9 cellular contexts compared by ENCODE assay signal in the genomic region with DNA sequence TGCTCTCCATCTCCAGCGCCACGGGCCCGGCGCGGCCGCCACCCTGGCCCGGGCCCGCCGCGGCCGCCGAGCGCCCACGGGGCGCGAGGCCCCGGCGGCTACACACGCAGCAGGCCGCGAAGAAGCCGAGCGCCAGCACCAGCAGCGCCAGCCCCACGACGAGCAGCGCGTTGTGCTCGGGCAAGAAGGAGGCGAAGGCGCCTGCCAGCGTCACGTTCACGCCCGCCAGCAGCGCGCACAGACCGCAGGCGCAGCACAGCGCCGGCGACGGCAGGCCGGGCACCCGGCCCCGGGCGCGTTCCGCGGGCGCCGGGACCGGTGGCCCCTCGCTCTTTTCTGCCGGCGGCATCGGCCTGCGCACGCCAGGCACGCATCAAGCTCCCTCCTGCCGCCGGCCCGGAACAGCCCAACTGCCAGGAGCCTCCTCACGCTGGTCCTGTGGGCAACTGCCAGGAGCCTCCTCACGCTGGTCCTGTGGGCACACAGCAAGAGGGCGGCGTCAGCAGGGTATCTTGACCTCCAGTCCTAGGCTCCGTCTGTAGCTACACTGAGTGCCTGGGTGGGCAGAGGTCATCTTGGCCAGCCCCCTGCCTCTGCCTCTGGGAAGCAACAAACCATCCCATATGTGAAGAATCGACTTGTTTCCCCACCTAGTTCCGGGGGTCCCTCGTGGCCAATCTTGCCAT. TPM values are rescaled to one million over a fixed set of nuclear protein-coding genes. Genes with fewer than 3 reads are reported as not detected.
DNase-seq lines count a peak whose midpoint lies in the region; ATAC-seq and TF ChIP-seq lines count a peak whose summit lies in the region.
"Had no signal": no experiment of that assay in that cellular context is flagged by ENCODE, and none has a peak within 500 bp of the region (broad histone marks: within the 10 kb centered on the region; RNA-seq: fewer than 3 reads in every experiment).

No MANE protein-coding gene starts in this region.

- H3K79me2 ChIP-seq in hepatocyte, result no peaks in the 10 kb centered on the region

- H2AFZ ChIP-seq in hepatocyte, result no peak overlapping the region

- peak; percentile 47 for ATAC-seq in GM19351 (IDR thresholded peaks at IDR 0.05; ENCODE audit: unreplicated experiment)
- no peak for ATAC-seq in GM21447 (IDR thresholded peaks at IDR 0.05; ENCODE audit: unreplicated experiment)

- no peak for TF ChIP-seq CTCF in hepatocyte (IDR thresholded peaks at IDR 0.05; ENCODE audit: poor library complexity)

- no peaks in the 10 kb centered on the region for H3K36me3 ChIP-seq in hepatocyte (replicated peaks; ENCODE audit: insufficient read depth, low read depth)

- no peaks in the 10 kb centered on the region for H3K4me1 ChIP-seq in hepatocyte (ENCODE audit: insufficient read depth)

- DNase-seq in SW480 (ENCODE audit: low spot score) (peak; percentile 31), amniotic epithelial cell (ENCODE audit: low read depth) (peak; percentile 37), hepatocyte (ENCODE audit: low spot score) (peak; percentile 64), OCI-M2 (lab: John Stamatoyannopoulos, UW; ENCODE audit: unreplicated experiment) (no peak), KG1 (lab: John Stamatoyannopoulos, UW) (no peak)

- no peaks in the 10 kb centered on the region for H3K9me2 ChIP-seq in hepatocyte (replicated peaks; ENCODE audit: insufficient read depth)

- peaks cover 45% of the 10 kb centered on the region for H3K27me3 ChIP-seq in hepatocyte

- H3K4me3 ChIP-seq in hepatocyte (no peak overlapping the region), skin epidermis (peak overlapping the region in 5 of 7 experiments; percentile 12 to 42 (median 25))

- 7% methylated on average over 61 of the region's 71 CpGs for WGBS in hepatocyte (ENCODE audit: low lambda C conversion rate, missing lambda C conversion rate)

- no peaks in the 10 kb centered on the region for H4K20me1 ChIP-seq in hepatocyte (ENCODE audit: insufficient read depth, poor library complexity, severe bottlenecking)

- no peaks in the 10 kb centered on the region for H3K9me3 ChIP-seq in hepatocyte (ENCODE audit: low read depth)

- H3K4me2 ChIP-seq in hepatocyte, result peak overlapping the region; percentile 77

- H3K27ac ChIP-seq in hepatocyte (no peak overlapping the region), skin epidermis (peak overlapping the region in 12 of 21 experiments; percentile 7 to 72 (median 46))

RNA-seq across cellular contexts. Expression of gene KNCN, which starts 18.1 kb away (rescaled TPM):
- not detected in 2 replicates for total RNA-seq in hepatocyte
- polyA plus RNA-seq in hepatocyte, result not detected in 2 replicates
- total RNA-seq: temporal lobe had no signal

RNA-seq across cellular contexts. Expression of gene DMBX1, which starts 43.7 kb away (rescaled TPM):
- total RNA-seq in hepatocyte, result not detected in 2 replicates
- polyA plus RNA-seq in hepatocyte, result 0.32 TPM in 1 of 2 replicates, not detected in the other
- total RNA-seq: temporal lobe had no signal

Comparison
In these comparisons a context has a peak if more than half of its experiments do, and no peak if none do; other contexts are left out.
1. DNase-seq: peak in SW480 (single experiment), amniotic epithelial cell (single experiment) and hepatocyte (single experiment); none in OCI-M2 (single experiment) and KG1 (single experiment).